Comparison of ENCODE assay signal across 1 cellular context in the genomic region with DNA sequence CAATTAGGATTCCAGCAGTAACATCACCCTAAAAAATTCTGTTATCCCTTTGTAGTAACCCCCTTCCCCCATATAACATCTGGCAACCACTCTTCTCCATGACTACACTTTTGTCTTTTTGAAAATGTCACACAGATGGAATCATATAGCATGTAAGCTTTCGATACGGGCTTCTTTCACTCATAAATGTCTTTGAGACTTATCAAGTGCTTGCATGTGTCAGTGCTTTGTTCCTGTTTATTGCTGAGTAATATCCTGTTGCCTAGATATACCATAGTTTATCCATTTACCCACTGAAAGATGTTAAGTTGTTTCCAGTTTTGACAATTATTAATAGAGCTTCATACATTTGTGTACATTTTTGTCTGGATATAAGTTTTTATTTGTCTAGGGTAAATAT.
TF ChIP-seq lines count a peak whose summit lies in the region.

No MANE protein-coding gene starts in this region.

TF ChIP-seq in SK-N-SH, 30 proteins besides CTCF, POLR2A, EP300 and RAD21:
- TF ChIP-seq, protein P1, sequence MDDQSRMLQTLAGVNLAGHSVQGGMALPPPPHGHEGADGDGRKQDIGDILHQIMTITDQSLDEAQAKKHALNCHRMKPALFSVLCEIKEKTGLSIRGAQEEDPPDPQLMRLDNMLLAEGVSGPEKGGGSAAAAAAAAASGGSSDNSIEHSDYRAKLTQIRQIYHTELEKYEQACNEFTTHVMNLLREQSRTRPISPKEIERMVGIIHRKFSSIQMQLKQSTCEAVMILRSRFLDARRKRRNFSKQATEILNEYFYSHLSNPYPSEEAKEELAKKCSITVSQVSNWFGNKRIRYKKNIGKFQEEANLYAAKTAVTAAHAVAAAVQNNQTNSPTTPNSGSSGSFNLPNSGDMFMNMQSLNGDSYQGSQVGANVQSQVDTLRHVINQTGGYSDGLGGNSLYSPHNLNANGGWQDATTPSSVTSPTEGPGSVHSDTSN (IDR thresholded peaks at IDR 0.05), result no peak
- TF ChIP-seq GABPA (IDR thresholded peaks at IDR 0.05; ENCODE audit: low read depth), result no peak
- TF ChIP-seq EZH2phosphoT487 (IDR thresholded peaks at IDR 0.05; ENCODE audit: borderline replicate concordance, low read depth), result no peak
- TF ChIP-seq TCF12 (IDR thresholded peaks at IDR 0.05), result no peak
- no peak for TF ChIP-seq SIN3A (IDR thresholded peaks at IDR 0.05; ENCODE audit: borderline replicate concordance, low read depth, low read length)
- no peak for TF ChIP-seq RFX5 (IDR thresholded peaks at IDR 0.05; ENCODE audit: low read length)
- TF ChIP-seq RCOR1 (IDR thresholded peaks at IDR 0.05; ENCODE audit: low read length), result no peak
